Comparison of ENCODE assay signal across 8 cellular contexts in the genomic region with DNA sequence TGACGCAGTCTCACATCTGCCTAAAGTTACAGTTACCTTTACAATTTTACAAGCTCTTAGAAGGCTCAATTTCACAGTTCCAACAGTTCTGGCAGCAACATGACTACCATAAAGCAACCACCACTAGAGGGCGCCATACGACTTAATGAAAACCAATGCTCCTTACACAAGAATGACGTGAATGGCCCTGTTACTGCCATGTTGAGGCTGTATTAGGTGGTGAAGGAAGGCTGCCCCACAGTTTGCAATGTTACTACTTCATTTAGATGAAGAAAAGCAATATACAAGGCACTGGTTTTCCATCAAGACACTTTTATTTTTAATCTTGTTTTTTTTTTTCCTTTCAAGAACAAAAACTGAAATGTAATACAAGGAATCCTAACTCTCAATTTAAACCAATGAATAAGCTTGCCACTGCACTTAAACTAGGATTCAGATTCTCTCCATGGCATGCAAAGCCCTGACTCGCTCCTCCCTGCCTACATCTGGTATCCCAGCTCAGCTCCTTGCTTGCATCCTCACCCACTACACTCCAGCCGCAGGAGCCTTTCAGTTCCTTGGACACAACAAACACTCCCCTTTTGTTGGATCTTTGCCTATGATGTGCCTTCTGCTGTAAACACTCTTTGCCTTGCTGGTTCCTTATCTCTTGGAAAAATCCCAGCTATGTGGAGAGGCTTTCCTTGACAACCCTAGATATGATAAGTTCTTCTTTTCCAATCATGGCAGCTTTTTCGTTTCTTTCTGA.
DNase-seq lines count a peak whose midpoint lies in the region; ATAC-seq, FAIRE-seq and TF ChIP-seq lines count a peak whose summit lies in the region.

No MANE protein-coding gene starts in this region.

- intact Hi-C loops in activated CD8-positive, alpha-beta T cell treated with anti-CD3 and anti-CD28 coated beads for 36 hours (cut with micrococcal nuclease): loop anchor here (5.0 kb wide), 1 partner anchor 642 kb away; no protein-coding TSS in a partner anchor

- H3K23me2 ChIP-seq in H1 (ENCODE audit: low read depth, low read length): no peaks in the 10 kb centered on the region

- no peak overlapping the region for H4K5ac ChIP-seq in H1 (ENCODE audit: insufficient read length, low read depth, low read length)

- no peak overlapping the region for H2BK5ac ChIP-seq in H1 (ENCODE audit: low read depth, low read length)

- H3K27ac Mint-ChIP-seq in activated CD8-positive, alpha-beta T cell treated with anti-CD3 and anti-CD28 coated beads for 36 hours: no peak overlapping the region

- H3K9ac ChIP-seq in H1 (replicated peaks in 1 of 4; ENCODE audit: extremely low read depth in 1 of 4, low read depth in 3 of 4, low read length in 3 of 4): no peak overlapping the region

- H2BK15ac ChIP-seq in H1 (ENCODE audit: low read length): no peak overlapping the region

- peak; percentile 86 to 91 for TF ChIP-seq RAD21 in H1 (IDR thresholded peaks at IDR 0.05 in 1 of 2, conservative IDR thresholded peaks at IDR 0.05 in 1 of 2; ENCODE audit: low read depth in 2 of 2, low read length in 2 of 2)

- TF ChIP-seq CTCF in activated CD8-positive, alpha-beta T cell treated with anti-CD3 and anti-CD28 coated beads for 36 hours (IDR thresholded peaks at IDR 0.05): peak; percentile 78
- TF ChIP-seq CTCF in H1 (IDR thresholded peaks at IDR 0.05; ENCODE audit: control extremely low read depth in 1 of 3, insufficient read depth in 1 of 3, low read depth in 1 of 3, low read length in 3 of 3): peak in 2 of 3 experiments; percentile 70 to 86; a peak in 3 of 4 replicates

- H2BK12ac ChIP-seq in H1 (ENCODE audit: low read depth, low read length): no peak overlapping the region

- no peak overlapping the region for H2BK20ac ChIP-seq in H1 (ENCODE audit: low read length)

- ATAC-seq in GM19467 (IDR thresholded peaks at IDR 0.05; ENCODE audit: unreplicated experiment): peak; percentile 92
- peak; percentile 90 for ATAC-seq in HG03571 (IDR thresholded peaks at IDR 0.05; ENCODE audit: unreplicated experiment)
- peak; percentile 87 for ATAC-seq in activated CD8-positive, alpha-beta T cell treated with anti-CD3 and anti-CD28 coated beads for 36 hours

- no peaks in the 10 kb centered on the region for H3K27me3 ChIP-seq in H1 (replicated peaks in 1 of 4; ENCODE audit: control insufficient read depth in 3 of 4, extremely low read depth in 1 of 4, insufficient read depth in 3 of 4, low read length in 3 of 4)

- no peak overlapping the region for H3K56ac ChIP-seq in H1 (replicated peaks; ENCODE audit: insufficient read length, low read depth, low read length)

- H3K23ac ChIP-seq in H1 (ENCODE audit: insufficient read length): no peak overlapping the region

- H3K4me1 Mint-ChIP-seq in activated CD8-positive, alpha-beta T cell treated with anti-CD3 and anti-CD28 coated beads for 36 hours (ENCODE audit: low read depth): no peaks in the 10 kb centered on the region

- H3K4me3 ChIP-seq in H1 (ENCODE audit: extremely low read depth in 1 of 4, insufficient read depth in 2 of 4, low read depth in 3 of 4, low read length in 4 of 4): no peak overlapping the region

- H3K4me1 ChIP-seq in H1 (replicated peaks in 1 of 4; ENCODE audit: control insufficient read depth in 3 of 4, insufficient read depth in 4 of 4, low read length in 3 of 4): no peaks in the 10 kb centered on the region

- no peak overlapping the region for H3K14ac ChIP-seq in H1 (ENCODE audit: insufficient read length)

- POLR2A ChIA-PET in activated CD8-positive, alpha-beta T cell treated with anti-CD3 and anti-CD28 coated beads for 36 hours (lab: Charles Lee): interaction anchor here (1.2 kb wide), 1 partner anchor 13 kb away, joined by 3 read pairs; no protein-coding TSS in a partner anchor
- POLR2A ChIA-PET in H1 (lab: Charles Lee; ENCODE audit: partially characterized antibody): no interaction called here

- H3K4ac ChIP-seq in H1 (replicated peaks; ENCODE audit: insufficient read length, low read depth, low read length): no peak overlapping the region

- TF ChIP-seq EP300 in H1 (IDR thresholded peaks at IDR 0.05; ENCODE audit: borderline replicate concordance in 1 of 2, low read depth in 2 of 2, low read length in 2 of 2): no peak

- no peak overlapping the region for H3K4me3 Mint-ChIP-seq in activated CD8-positive, alpha-beta T cell treated with anti-CD3 and anti-CD28 coated beads for 36 hours

- FAIRE-seq in H1 (lab: Jason Lieb, UNC): peak; percentile 86

- no peak overlapping the region for H4K91ac ChIP-seq in H1 (replicated peaks; ENCODE audit: insufficient read length, low read length)

- no peak overlapping the region for H3K18ac ChIP-seq in H1 (ENCODE audit: extremely low read depth, low read length)

- H3K9me3 ChIP-seq in H1 (ENCODE audit: insufficient read depth in 2 of 2, low read depth in 1 of 2, low read length in 1 of 2): no peaks in the 10 kb centered on the region

- in situ Hi-C loops in Caki2 (cut with HindIII; ENCODE audit: low pct_unique_long_range_greater_than_20kb, low sequenced_read_pairs): no loop called here

- CTCF ChIA-PET in activated CD8-positive, alpha-beta T cell treated with anti-CD3 and anti-CD28 coated beads for 36 hours (lab: Charles Lee): interaction anchor here (0.6 to 3.0 kb wide), 19 partner anchors 9 to 642 kb away, joined by 3 to 14 read pairs (median 4); no protein-coding TSS in a partner anchor
- CTCF ChIA-PET in H1 (lab: Charles Lee; ENCODE audit: partially characterized antibody): interaction anchor here (0.6 to 3.6 kb wide), 43 partner anchors 10 to 1213 kb away, joined by 3 to 46 read pairs (median 4); no protein-coding TSS in a partner anchor

- H3K79me1 ChIP-seq in H1 (ENCODE audit: low read depth, low read length): no peaks in the 10 kb centered on the region

- no peaks in the 10 kb centered on the region for H3K79me2 ChIP-seq in H1 (ENCODE audit: control insufficient read depth in 1 of 2, insufficient read depth in 2 of 2, low read length in 2 of 2)

- H3K9me3 Mint-ChIP-seq in activated CD8-positive, alpha-beta T cell treated with anti-CD3 and anti-CD28 coated beads for 36 hours: no peaks in the 10 kb centered on the region

- no peak overlapping the region for H4K8ac ChIP-seq in H1 (ENCODE audit: extremely low read depth, insufficient read depth, low read length)

- no peak overlapping the region for H3K4me2 ChIP-seq in H1 (ENCODE audit: insufficient read depth in 1 of 2, low read depth in 2 of 2, low read length in 2 of 2)

- DNase-seq in Caki2 (ENCODE audit: low read depth) (peak; percentile 36), NCI-H82 treated with DMSO at 0.1 percent for 48 hours (lab: John Stamatoyannopoulos, UW; ENCODE audit: unreplicated experiment) (peak; percentile 46), H1 (ENCODE audit: low read depth in 1 of 2, low spot score in 2 of 2) (peak; percentile 21 to 87), midbrain (lab: John Stamatoyannopoulos, UW) (peak; percentile 74)
- peak; percentile 92 for DNase-seq in activated CD8-positive, alpha-beta T cell treated with anti-CD3 and anti-CD28 coated beads for 36 hours
- peak; percentile 7 to 66 for DNase-seq in stimulated activated CD8-positive, alpha-beta memory T cell treated with anti-CD3 and anti-CD28 coated beads, Interleukin-4, amount 100 ng/mL, for 4 hours (ENCODE audit: low read depth in 2 of 2, low spot score in 1 of 2)

- peak overlapping the region; percentile 67; the same call in 1 of the 2 replicates for H2AFZ ChIP-seq in H1 (ENCODE audit: low read length)

- no peaks in the 10 kb centered on the region for H3K27me3 Mint-ChIP-seq in activated CD8-positive, alpha-beta T cell treated with anti-CD3 and anti-CD28 coated beads for 36 hours

- H4K20me1 ChIP-seq in H1 (replicated peaks in 1 of 2; ENCODE audit: control insufficient read depth in 1 of 2, insufficient read depth in 2 of 2, low read length in 2 of 2): no peaks in the 10 kb centered on the region

- no peak for TF ChIP-seq POLR2A in H1 (IDR thresholded peaks at IDR 0.05; ENCODE audit: control extremely low read depth in 1 of 2, low read depth in 2 of 2, low read length in 2 of 2)

- H3K36me3 Mint-ChIP-seq in activated CD8-positive, alpha-beta T cell treated with anti-CD3 and anti-CD28 coated beads for 36 hours (ENCODE audit: low read depth): peaks cover 6% of the 10 kb centered on the region

- no peaks in the 10 kb centered on the region for H3K36me3 ChIP-seq in H1 (ENCODE audit: control insufficient read depth in 2 of 4, insufficient read depth in 4 of 4, low read length in 3 of 4)

- no peak overlapping the region for H2AK5ac ChIP-seq in H1 (ENCODE audit: low read depth, low read length)

- 45% methylated on average over 7 of the region's 7 CpGs; no CpG with 5 or more reads in 1 of the 2 experiments for WGBS in H1 (ENCODE audit: extremely low coverage in 1 of 2, insufficient coverage in 1 of 2, insufficient read length in 1 of 2, insufficient replicate concordance in 2 of 2, low coverage in 1 of 2, low lambda C conversion rate in 2 of 2, missing lambda C conversion rate in 1 of 2), 2 experiments

- H2BK120ac ChIP-seq in H1 (replicated peaks; ENCODE audit: low read depth, low read length): no peak overlapping the region

- no peak overlapping the region for H3K27ac ChIP-seq in H1 (ENCODE audit: low read depth, low read length)

TF ChIP-seq in H1, 55 proteins besides CTCF, POLR2A, EP300 and RAD21 (continues in another document):
- TF ChIP-seq, protein P1, sequence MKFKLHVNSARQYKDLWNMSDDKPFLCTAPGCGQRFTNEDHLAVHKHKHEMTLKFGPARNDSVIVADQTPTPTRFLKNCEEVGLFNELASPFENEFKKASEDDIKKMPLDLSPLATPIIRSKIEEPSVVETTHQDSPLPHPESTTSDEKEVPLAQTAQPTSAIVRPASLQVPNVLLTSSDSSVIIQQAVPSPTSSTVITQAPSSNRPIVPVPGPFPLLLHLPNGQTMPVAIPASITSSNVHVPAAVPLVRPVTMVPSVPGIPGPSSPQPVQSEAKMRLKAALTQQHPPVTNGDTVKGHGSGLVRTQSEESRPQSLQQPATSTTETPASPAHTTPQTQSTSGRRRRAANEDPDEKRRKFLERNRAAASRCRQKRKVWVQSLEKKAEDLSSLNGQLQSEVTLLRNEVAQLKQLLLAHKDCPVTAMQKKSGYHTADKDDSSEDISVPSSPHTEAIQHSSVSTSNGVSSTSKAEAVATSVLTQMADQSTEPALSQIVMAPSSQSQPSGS (IDR thresholded peaks at IDR 0.05; ENCODE audit: low read length): no peak

Comparison
In these comparisons a context has a peak if more than half of its experiments do, and no peak if none do; other contexts are left out.
1. DNase-seq: peak in every context shown above with its lines; median percentile 92 in activated CD8-positive, alpha-beta T cell treated with anti-CD3 and anti-CD28 coated beads for 36 hours; 74 in midbrain; 54 in H1; 46 in NCI-H82 treated with DMSO at 0.1 percent for 48 hours; 36 in stimulated activated CD8-positive, alpha-beta memory T cell treated with anti-CD3 and anti-CD28 coated beads, Interleukin-4, amount 100 ng/mL, for 4 hours; 36 in Caki2.